Comparison of ENCODE assay signal across 9 cellular contexts in genomic region chr17:81388612-81389367, GRCh38. TPM values are rescaled to one million over a fixed set of nuclear protein-coding genes. Genes with fewer than 3 reads are reported as not detected.
DNase-seq lines count a peak whose midpoint lies in the region; ATAC-seq and TF ChIP-seq lines count a peak whose summit lies in the region.
"Had no signal": no experiment of that assay in that cellular context is flagged by ENCODE, and none has a peak within 500 bp of the region (broad histone marks: within the 10 kb centered on the region; RNA-seq: fewer than 3 reads in every experiment).

No MANE protein-coding gene starts in this region.

- 45 to 50% methylated on average over 19 of the region's 19 CpGs for WGBS in esophagus, 2 donors

- H3K4me1 ChIP-seq in BE2C = peaks cover 31% of the 10 kb centered on the region
- H3K4me1 ChIP-seq in esophagus (ENCODE audit: control insufficient read depth in 2 of 2, insufficient read depth in 2 of 2, low read length in 1 of 2) = peaks cover 6 to 33% of the 10 kb centered on the region in 2 donors
- peaks cover 10% of the 10 kb centered on the region for H3K4me1 ChIP-seq in effector memory CD4-positive, alpha-beta T cell (ENCODE audit: control insufficient read depth, insufficient read depth, low read length, poor library complexity, severe bottlenecking)

- H3K27me3 ChIP-seq in BE2C = peaks cover 16% of the 10 kb centered on the region
- H3K27me3 ChIP-seq in esophagus (ENCODE audit: control insufficient read depth in 1 of 2, insufficient read depth in 2 of 2, low read length in 2 of 2) = no peaks in the 10 kb centered on the region
- H3K27me3 ChIP-seq in effector memory CD4-positive, alpha-beta T cell (replicated peaks; ENCODE audit: control insufficient read depth, insufficient read depth, low read length, poor library complexity, severe bottlenecking) = peaks cover 51% of the 10 kb centered on the region

- no peaks in the 10 kb centered on the region for H3K9me3 ChIP-seq in BE2C
- H3K9me3 ChIP-seq in esophagus (ENCODE audit: control insufficient read depth in 2 of 2, insufficient read depth in 1 of 2, low read depth in 1 of 2, low read length in 1 of 2) = no peaks in the 10 kb centered on the region
- H3K9me3 ChIP-seq in effector memory CD4-positive, alpha-beta T cell (ENCODE audit: control insufficient read depth, low read length) = no peaks in the 10 kb centered on the region

- no peak for ATAC-seq in HG02610 (IDR thresholded peaks at IDR 0.05; ENCODE audit: unreplicated experiment)
- no peak for ATAC-seq in GM19324 (IDR thresholded peaks at IDR 0.05; ENCODE audit: low FRiP score, unreplicated experiment)

- TF ChIP-seq CTCF in BE2C (IDR thresholded peaks at IDR 0.05; ENCODE audit: low read depth, low read length) = 0 out of 2 replicates have a peak, but pooled peaks have one; percentile 5

- H3K36me3 ChIP-seq in BE2C (no peaks in the 10 kb centered on the region), esophagus (ENCODE audit: control insufficient read depth in 2 of 2, insufficient read depth in 2 of 2, low read length in 1 of 2) (peaks cover 0 to 3% of the 10 kb centered on the region in 2 donors)
- H3K36me3 ChIP-seq in effector memory CD4-positive, alpha-beta T cell (ENCODE audit: control insufficient read depth, insufficient read depth, low read length) = no peaks in the 10 kb centered on the region

- H3K4me3 ChIP-seq in BE2C (ENCODE audit: low read depth, low read length) = no peak overlapping the region
- H3K4me3 ChIP-seq in esophagus (ENCODE audit: low read depth in 1 of 2, low read length in 2 of 2) = no peak overlapping the region
- H3K4me3 ChIP-seq in effector memory CD4-positive, alpha-beta T cell (ENCODE audit: insufficient read depth, low read depth, low read length, poor library complexity, severe bottlenecking) = no peak overlapping the region

- H3K27ac ChIP-seq in esophagus (ENCODE audit: low read depth in 2 of 2, low read length in 1 of 2) = peak overlapping the region; percentile 34 to 45
- no peak overlapping the region for H3K27ac ChIP-seq in effector memory CD4-positive, alpha-beta T cell (ENCODE audit: insufficient read depth, low read length, poor library complexity, severe bottlenecking)
- H3K27ac ChIP-seq: KMS-11 had no signal

- DNase-seq in BE2C = peak; percentile 90
- DNase-seq in NCI-H345 treated with DMSO at 0.1 percent for 48 hours (lab: John Stamatoyannopoulos, UW; ENCODE audit: unreplicated experiment) = peak; percentile 65
- peak in 49 of 56 donors; percentile 15 to 79 (median 61) for DNase-seq in nucleus accumbens (lab: John Stamatoyannopoulos, UW)
- DNase-seq in NCI-H1436 (lab: John Stamatoyannopoulos, UW) = no peak
- DNase-seq in effector memory CD4-positive, alpha-beta T cell = no peak

RNA-seq across cellular contexts. Expression of gene BAHCC1, which starts 6.5 kb away (rescaled TPM):
- 23.2 TPM for polyA plus RNA-seq in BE2C (2012; ENCODE audit: insufficient read depth, insufficient read length, low read depth)
- 1 to 10 TPM; 3.0 to 9.1 TPM for polyA plus RNA-seq in esophagus

Comparison
In these comparisons a context has a peak if more than half of its experiments do, and no peak if none do; other contexts are left out.
1. DNase-seq: peak in BE2C (single experiment), NCI-H345 treated with DMSO at 0.1 percent for 48 hours (single experiment) and nucleus accumbens (49 of 56); none in NCI-H1436 (single experiment) and effector memory CD4-positive, alpha-beta T cell (0 of 3).